In genomic region chr18:30597202-30597601, GRCh38 we compare ENCODE assay signal across 27 cellular contexts.
"Had no signal": no experiment of that assay in that cellular context is flagged by ENCODE, and none has a peak within 500 bp of the region (broad histone marks: within the 10 kb centered on the region; RNA-seq: fewer than 3 reads in every experiment).

No MANE protein-coding gene starts in this region.

- H3K36me3 ChIP-seq: colonic mucosa, esophagus muscularis mucosa, esophagus squamous epithelium, gastrocnemius medialis, gastroesophageal sphincter, heart left ventricle, heart right ventricle had no signal

- DNase-seq: colonic mucosa; cortex of kidney; dermis blood vessel endothelial cell; dorsolateral prefrontal cortex; effector CD4-positive, alpha-beta T cell; effector CD8-positive, alpha-beta T cell; effector memory CD4-positive, alpha-beta T cell; effector memory CD8-positive, alpha-beta T cell; endodermal cell; erythroblast; esophagus squamous epithelium; foreskin fibroblast; foreskin keratinocyte; gastrocnemius medialis; glutamatergic neuron; head of caudate nucleus; heart left ventricle; heart right ventricle had no signal

- FAIRE-seq: colon, endometrium, endothelial cell of umbilical vein, frontal cortex had no signal

- H3K9me3 ChIP-seq: colonic mucosa, esophagus muscularis mucosa, esophagus squamous epithelium, gastrocnemius medialis, gastroesophageal sphincter had no signal

- H3K4me3 ChIP-seq: colonic mucosa, coronary artery, dorsolateral prefrontal cortex, esophagus muscularis mucosa, esophagus squamous epithelium, gastrocnemius medialis, gastroesophageal sphincter, heart left ventricle, heart right ventricle had no signal

- ATAC-seq: effector memory CD8-positive, alpha-beta T cell; esophagus mucosa; foreskin keratinocyte; gastrocnemius medialis; gastroesophageal sphincter; heart left ventricle; heart right ventricle had no signal

- H3K4me1 ChIP-seq: colonic mucosa, esophagus muscularis mucosa, esophagus squamous epithelium, foreskin keratinocyte, gastrocnemius medialis, gastroesophageal sphincter, heart left ventricle, heart right ventricle had no signal

- H3K27ac ChIP-seq: colonic mucosa, coronary artery, dorsolateral prefrontal cortex, epithelial cell of prostate, esophagus muscularis mucosa, esophagus squamous epithelium, foreskin keratinocyte, gastrocnemius medialis, gastroesophageal sphincter, heart left ventricle, heart right ventricle had no signal

- H3K27me3 ChIP-seq: colonic mucosa, dorsolateral prefrontal cortex, esophagus muscularis mucosa, esophagus squamous epithelium, foreskin keratinocyte, gastrocnemius medialis, gastroesophageal sphincter, heart left ventricle, heart right ventricle had no signal
